In the genomic region with DNA sequence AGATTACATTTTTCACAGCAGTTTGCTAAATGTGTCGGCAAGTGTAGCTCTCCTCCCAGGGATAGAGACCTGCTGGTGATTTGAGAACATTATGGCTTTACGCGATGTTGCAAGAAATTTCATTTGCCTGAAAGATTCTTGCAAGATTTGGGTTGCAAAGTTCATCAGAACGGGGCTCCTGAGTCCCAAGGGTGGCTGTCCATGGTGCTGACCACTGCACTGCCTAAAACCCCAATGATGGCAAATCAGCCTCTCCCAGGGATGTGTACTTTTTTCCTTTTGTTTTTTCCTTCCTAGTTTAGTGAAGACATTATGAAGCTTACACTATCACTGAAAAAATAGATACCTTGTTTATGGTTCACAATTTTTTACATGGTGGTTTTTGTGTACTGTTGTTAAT, we compare ENCODE assay signal across 1 cellular context.
TF ChIP-seq lines count a peak whose summit lies in the region.

No MANE protein-coding gene starts in this region.

TF ChIP-seq in HepG2, 621 proteins besides CTCF, POLR2A, EP300 and RAD21 (continued from another document):
- TF ChIP-seq ZNF441 (CRISPR knock-in tag; IDR thresholded peaks at IDR 0.05; ENCODE audit: borderline replicate concordance) (peak; percentile 40; the same call in 1 of the 2 replicates), RARG (CRISPR knock-in tag; IDR thresholded peaks at IDR 0.05; ENCODE audit: low read depth) (no peak), ZNF792 (CRISPR knock-in tag; IDR thresholded peaks at IDR 0.05) (no peak), HMG20B (CRISPR knock-in tag; conservative IDR thresholded peaks at IDR 0.05) (no peak), ELF3 (CRISPR knock-in tag; IDR thresholded peaks at IDR 0.05) (no peak), NCOR1 (IDR thresholded peaks at IDR 0.05; ENCODE audit: borderline replicate concordance, low read length) (no peak), ATF7-NPFF (CRISPR knock-in tag; IDR thresholded peaks at IDR 0.05; ENCODE audit: low read depth) (no peak), ZNF747 (CRISPR knock-in tag; IDR thresholded peaks at IDR 0.05; ENCODE audit: borderline replicate concordance) (no peak)
TF ChIP-seq in HepG2: peak in this region for 26.
